9 cellular contexts compared by ENCODE assay signal in the genomic region with DNA sequence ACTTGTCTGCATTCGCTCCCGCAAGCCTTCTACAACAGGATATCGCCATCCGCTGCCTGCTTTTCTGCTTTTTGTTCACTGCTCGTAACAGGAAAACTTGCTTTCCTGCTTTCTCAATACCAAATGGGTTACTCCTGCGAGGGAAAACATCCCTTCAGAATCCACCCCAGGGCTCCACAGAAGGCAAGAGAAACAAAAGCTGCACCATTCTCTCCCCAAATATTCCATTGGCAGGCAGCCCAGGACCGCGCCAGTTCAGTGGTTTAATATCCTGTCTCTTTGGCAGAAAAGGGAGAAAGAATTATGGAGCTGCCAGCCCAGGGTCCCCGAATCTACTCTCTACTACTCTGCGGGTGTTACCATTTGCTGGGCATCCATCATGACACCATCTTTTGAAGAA.
DNase-seq lines count a peak whose midpoint lies in the region; TF ChIP-seq lines count a peak whose summit lies in the region.
"Had no signal": no experiment of that assay in that cellular context is flagged by ENCODE, and none has a peak within 500 bp of the region (broad histone marks: within the 10 kb centered on the region; RNA-seq: fewer than 3 reads in every experiment).

No MANE protein-coding gene starts in this region.

- H2BK12ac ChIP-seq in trophoblast cell (ENCODE audit: low read length) = peak overlapping the region; percentile 26

- no peak for TF ChIP-seq CTCF in esophagus squamous epithelium (IDR thresholded peaks at IDR 0.05)
- no peak for TF ChIP-seq CTCF in OCI-LY7 (conservative IDR thresholded peaks at IDR 0.05; ENCODE audit: low read length)

- H3K36me3 ChIP-seq in esophagus squamous epithelium (no peaks in the 10 kb centered on the region), trophoblast cell (ENCODE audit: control insufficient read depth in 1 of 2, insufficient read depth in 2 of 2, low read length in 2 of 2) (peaks cover 0 to 4% of the 10 kb centered on the region in 2 experiments), OCI-LY7 (ENCODE audit: insufficient read depth, low read length) (no peaks in the 10 kb centered on the region; the same call in 1 of the 2 replicates)

- H2AK5ac ChIP-seq in trophoblast cell (ENCODE audit: low read length) = no peak overlapping the region

- TF ChIP-seq POLR2A in esophagus squamous epithelium (IDR thresholded peaks at IDR 0.05) = no peak

- H3K9ac ChIP-seq in trophoblast cell (ENCODE audit: low read length) = no peak overlapping the region

- H2BK120ac ChIP-seq in trophoblast cell (ENCODE audit: insufficient read depth, low read length, poor library complexity) = peak overlapping the region; percentile 34

- H3K27me3 ChIP-seq in esophagus squamous epithelium (no peaks in the 10 kb centered on the region), trophoblast cell (ENCODE audit: insufficient read depth, low read length) (no peaks in the 10 kb centered on the region)

- H3K27ac ChIP-seq in esophagus squamous epithelium = peak overlapping the region; percentile 66 to 83 (median 80)
- peak overlapping the region; percentile 28 for H3K27ac ChIP-seq in trophoblast cell (ENCODE audit: low read depth, low read length)
- no peak overlapping the region for H3K27ac ChIP-seq in OCI-LY7 (ENCODE audit: low read depth, low read length, poor library complexity, severe bottlenecking)

- no peak overlapping the region for H4K12ac ChIP-seq in trophoblast cell (ENCODE audit: low read depth, low read length)

- peak overlapping the region; percentile 38 for H4K91ac ChIP-seq in trophoblast cell (ENCODE audit: low read depth, low read length)

- H3K4me3 ChIP-seq in esophagus squamous epithelium (peak overlapping the region in 2 of 4 donors; percentile 5 to 36), trophoblast cell (ENCODE audit: low read depth, low read length) (no peak overlapping the region), OCI-LY7 (ENCODE audit: low read depth, low read length, poor library complexity, severe bottlenecking) (no peak overlapping the region)

- DNase-seq in DMS 273 (lab: John Stamatoyannopoulos, UW; ENCODE audit: unreplicated experiment) = peak; percentile 55
- peak; percentile 56 for DNase-seq in NCI-H345 treated with DMSO at 0.1 percent for 48 hours (lab: John Stamatoyannopoulos, UW; ENCODE audit: unreplicated experiment)
- no peak for DNase-seq in esophagus squamous epithelium (lab: John Stamatoyannopoulos, UW)
- DNase-seq in trophoblast cell = no peak
- DNase-seq in OCI-LY7 (ENCODE audit: low spot score) = no peak
- DNase-seq in NK-92 treated with Interleukin-12 subunit alpha and Interleukin-12 subunit beta, amount 100 ng/mL, for 24 hours (lab: John Stamatoyannopoulos, UW) = no peak
- no peak for DNase-seq in SW 1271 (lab: John Stamatoyannopoulos, UW)
- DNase-seq in DMS53 treated with DMSO at 0.1 percent for 48 hours (lab: John Stamatoyannopoulos, UW; ENCODE audit: unreplicated experiment) = no peak
- DNase-seq: NCI-H82 had no signal

- CTCF ChIA-PET in OCI-LY7 (lab: Charles Lee; ENCODE audit: unreplicated experiment) = no interaction called here

- H2BK5ac ChIP-seq in trophoblast cell (ENCODE audit: low read depth, low read length, poor library complexity) = peak overlapping the region; percentile 38

- peaks cover 12% of the 10 kb centered on the region for H3K79me1 ChIP-seq in trophoblast cell (ENCODE audit: low read length)

- peak overlapping the region; percentile 21 for H3K14ac ChIP-seq in trophoblast cell (ENCODE audit: low read length)

- H4K20me1 ChIP-seq in OCI-LY7 (ENCODE audit: insufficient read depth, low read length) = no peaks in the 10 kb centered on the region

- H3K9me3 ChIP-seq in esophagus squamous epithelium (no peaks in the 10 kb centered on the region), trophoblast cell (ENCODE audit: insufficient read depth, low read depth, low read length) (peaks cover 1% of the 10 kb centered on the region), OCI-LY7 (ENCODE audit: low read length) (no peaks in the 10 kb centered on the region)

- H3K23ac ChIP-seq in trophoblast cell (ENCODE audit: low read length) = no peak overlapping the region

- H2AFZ ChIP-seq in trophoblast cell (ENCODE audit: insufficient read depth, low read length, poor library complexity) (no peak overlapping the region), OCI-LY7 (ENCODE audit: low read length) (no peak overlapping the region)

- H4K8ac ChIP-seq in trophoblast cell (ENCODE audit: low read depth, low read length) = no peak overlapping the region

- POLR2A ChIA-PET in OCI-LY7 (lab: Charles Lee) = no interaction called here

- WGBS in esophagus squamous epithelium, 2 donors = 19 to 34% methylated on average over 5 to 10 of the region's 10 CpGs
- WGBS in trophoblast cell (ENCODE audit: extremely low coverage, insufficient coverage, insufficient read length) = no CpG with 5 or more reads among the region's 10 CpGs

- H3K79me2 ChIP-seq in trophoblast cell (ENCODE audit: control insufficient read depth, insufficient read depth, low read length, poor library complexity) (peaks cover 5% of the 10 kb centered on the region), OCI-LY7 (ENCODE audit: insufficient read depth, low read depth, low read length) (no peaks in the 10 kb centered on the region)

- no peak overlapping the region for H3K4ac ChIP-seq in trophoblast cell (ENCODE audit: low read depth, low read length)

- H3K4me1 ChIP-seq in esophagus squamous epithelium (peaks cover 27 to 98% (median 86%) of the 10 kb centered on the region in 3 donors), trophoblast cell (ENCODE audit: control insufficient read depth in 1 of 2, insufficient read depth in 2 of 2, low read length in 2 of 2) (peaks cover 20 to 31% of the 10 kb centered on the region in 2 experiments), OCI-LY7 (ENCODE audit: insufficient read depth, low read length, poor library complexity, severe bottlenecking) (peaks cover 14% of the 10 kb centered on the region)

- peak overlapping the region; percentile 38 for H3K18ac ChIP-seq in trophoblast cell (ENCODE audit: low read length)

- H3K4me2 ChIP-seq in trophoblast cell (ENCODE audit: low read length) (no peak overlapping the region), OCI-LY7 (ENCODE audit: low read length) (no peak overlapping the region)

- no peaks in the 10 kb centered on the region for H3K9me2 ChIP-seq in OCI-LY7 (ENCODE audit: insufficient read depth, low read length)

- BruUV-seq in OCI-LY7 (replicated peaks; lab: Mats Ljungman, UMichigan) = no TSS peak

- intact Hi-C loops in esophagus squamous epithelium (cut with DNase I) (no loop called here), OCI-LY7 (cut with micrococcal nuclease; ENCODE audit: unreplicated experiment) (no loop called here)

Comparison
In these comparisons a context has a peak if more than half of its experiments do, and no peak if none do; other contexts are left out.
1. DNase-seq: peak in DMS 273 (single experiment) and NCI-H345 treated with DMSO at 0.1 percent for 48 hours (single experiment); none in esophagus squamous epithelium (single experiment), trophoblast cell (0 of 2), OCI-LY7 (single experiment), NK-92 treated with Interleukin-12 subunit alpha and Interleukin-12 subunit beta, amount 100 ng/mL, for 24 hours (single experiment), SW 1271 (0 of 2) and DMS53 treated with DMSO at 0.1 percent for 48 hours (single experiment).